ENCODE assay signal across 30 cellular contexts in genomic region chr4:3134201-3134600, GRCh38. TPM values are rescaled to one million over a fixed set of nuclear protein-coding genes. Genes with fewer than 3 reads are reported as not detected.
"Had no signal": no experiment of that assay in that cellular context is flagged by ENCODE, and none has a peak within 500 bp of the region (broad histone marks: within the 10 kb centered on the region; RNA-seq: fewer than 3 reads in every experiment).

No MANE protein-coding gene starts in this region.

- H3K4me3 ChIP-seq: cardiac muscle cell, SJCRH30 had no signal

- H3K27ac Mint-ChIP-seq: activated CD4-positive, alpha-beta memory T cell treated with anti-CD3 and anti-CD28 coated beads for 36 hours; activated naive CD4-positive, alpha-beta T cell treated with anti-CD3 and anti-CD28 coated beads for 36 hours; activated T-helper 17 cell treated with anti-CD3 and anti-CD28 coated beads, Interleukin-2, amount 50 U/mL, for 72 hours had no signal

- H3K9me3 Mint-ChIP-seq: activated CD4-positive, alpha-beta memory T cell treated with anti-CD3 and anti-CD28 coated beads for 36 hours; activated CD4-positive, alpha-beta T cell treated with anti-CD3 and anti-CD28 coated beads, Interleukin-2, amount 10 ng/mL, durations not matched to agents 7 days and 5 days; activated naive CD4-positive, alpha-beta T cell treated with anti-CD3 and anti-CD28 coated beads for 36 hours; activated T-helper 17 cell treated with anti-CD3 and anti-CD28 coated beads, Interleukin-2, amount 50 U/mL, for 72 hours had no signal

- DNase-seq: activated CD4-positive, alpha-beta memory T cell treated with anti-CD3 and anti-CD28 coated beads for 36 hours; activated CD4-positive, alpha-beta T cell treated with anti-CD3 and anti-CD28 coated beads, Interleukin-2, amount 10 ng/mL, durations not matched to agents 7 days and 5 days; activated CD4-positive, CD25-positive, alpha-beta regulatory T cell; activated gamma-delta T cell; activated naive CD4-positive, alpha-beta T cell treated with anti-CD3 and anti-CD28 coated beads for 36 hours; activated T-cell treated with anti-CD3 and anti-CD28 coated beads for 4 hours; activated T-cell treated with anti-CD3 and anti-CD28 coated beads, Interleukin-2, amount 50 U/mL, for 48 hours; amygdala; brain microvascular endothelial cell; Kasumi-1; KBM-7; NCI-H1105 treated with DMSO at 0.1 percent for 48 hours; NCI-H1436 treated with DMSO at 0.1 percent for 48 hours; NCI-H187; NCI-H2081; NCI-H510A treated with DMSO at 0.1 percent for 48 hours; NCI-H69; NK-92 treated with Interleukin-12 subunit alpha and Interleukin-12 subunit beta, amount 100 ng/mL, for 24 hours; OCI-M1; RPMI8226; SJCRH30; SK-N-SH had no signal

- H3K27me3 Mint-ChIP-seq: activated CD4-positive, alpha-beta memory T cell treated with anti-CD3 and anti-CD28 coated beads for 36 hours; activated CD4-positive, alpha-beta T cell treated with anti-CD3 and anti-CD28 coated beads, Interleukin-2, amount 10 ng/mL, durations not matched to agents 7 days and 5 days; activated naive CD8-positive, alpha-beta T cell; activated T-helper 17 cell treated with anti-CD3 and anti-CD28 coated beads, Interleukin-2, amount 50 U/mL, for 72 hours had no signal

- H3K27ac ChIP-seq: brain microvascular endothelial cell, cardiac muscle cell, SJCRH30 had no signal

- H3K4me3 Mint-ChIP-seq: activated CD4-positive, alpha-beta memory T cell treated with anti-CD3 and anti-CD28 coated beads for 36 hours; activated CD4-positive, alpha-beta T cell treated with anti-CD3 and anti-CD28 coated beads, Interleukin-2, amount 10 ng/mL, durations not matched to agents 7 days and 5 days; activated naive CD4-positive, alpha-beta T cell treated with anti-CD3 and anti-CD28 coated beads for 36 hours; activated naive CD8-positive, alpha-beta T cell; activated T-helper 17 cell treated with anti-CD3 and anti-CD28 coated beads, Interleukin-2, amount 50 U/mL, for 72 hours had no signal

- ATAC-seq: activated T-helper 17 cell treated with anti-CD3 and anti-CD28 coated beads, Interleukin-2, amount 50 U/mL, for 72 hours; Panc1; Right ventricle myocardium inferior had no signal

- H3K27me3 ChIP-seq: brain microvascular endothelial cell, cardiac muscle cell, SJCRH30 had no signal

- H3K9me3 ChIP-seq: SJCRH30, SK-N-SH had no signal

- H3K4me1 ChIP-seq: SJCRH30 had no signal

- H3K4me1 Mint-ChIP-seq: activated T-helper 17 cell treated with anti-CD3 and anti-CD28 coated beads, Interleukin-2, amount 50 U/mL, for 72 hours had no signal

- FAIRE-seq: astrocyte had no signal

RNA-seq across cellular contexts. Expression of gene HTT-AS, which starts 59.9 kb away (rescaled TPM):
- total RNA-seq: activated CD4-positive, alpha-beta memory T cell treated with anti-CD3 and anti-CD28 coated beads for 36 hours; activated CD4-positive, alpha-beta T cell treated with anti-CD3 and anti-CD28 coated beads, Interleukin-2, amount 10 ng/mL, durations not matched to agents 7 days and 5 days; activated CD8-positive, alpha-beta memory T cell treated with anti-CD3 and anti-CD28 coated beads for 36 hours; activated naive CD4-positive, alpha-beta T cell treated with anti-CD3 and anti-CD28 coated beads for 36 hours; activated T-helper 17 cell treated with anti-CD3 and anti-CD28 coated beads, Interleukin-2, amount 50 U/mL, for 72 hours; astrocyte; cardiac muscle cell; Right ventricle myocardium inferior; SJCRH30; T-helper 1 cell treated with Interleukin-12 subunit alpha and Interleukin-12 subunit beta and Interleukin-4 antibody, amounts not matched to agents 30 ng/mL and 1 ng/mL, for 36 hours had no signal
- polyA plus RNA-seq: cardiac muscle cell, SK-N-SH had no signal
